ENCODE assay signal across 18 cellular contexts in the genomic region with DNA sequence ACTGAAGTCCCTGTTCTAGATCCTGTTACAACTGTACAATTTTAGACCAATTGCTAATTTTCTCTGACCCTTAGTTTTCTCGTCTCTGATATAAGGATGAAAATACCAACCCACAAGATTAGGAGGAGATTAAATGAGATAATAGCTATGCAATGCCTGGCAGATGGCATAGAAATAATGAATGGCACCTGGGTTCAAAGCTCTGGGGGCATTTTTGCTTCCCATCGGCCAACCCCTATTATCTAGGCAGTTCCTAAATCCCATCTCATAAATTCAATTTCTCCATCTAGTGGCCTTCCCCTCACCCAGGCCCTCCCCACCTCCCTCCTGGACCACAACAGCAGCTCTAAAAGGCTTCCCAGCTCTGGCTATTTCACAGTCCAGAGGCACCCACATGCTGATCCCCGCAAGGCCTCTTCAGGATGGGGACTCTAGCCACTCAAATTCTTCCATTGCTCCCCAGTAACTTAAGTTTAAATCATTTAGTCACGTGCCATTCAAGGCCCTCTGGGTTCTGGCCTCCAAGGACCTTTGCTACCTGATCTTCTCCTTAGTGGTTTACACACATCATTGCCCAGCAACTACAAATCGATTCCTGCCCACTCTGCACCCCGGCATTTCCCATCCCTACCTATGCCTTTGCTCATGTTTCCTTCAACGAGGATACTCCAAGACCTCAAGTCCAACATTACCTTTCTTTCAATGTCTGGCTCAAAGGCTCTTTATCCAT.
DNase-seq lines count a peak whose midpoint lies in the region; ATAC-seq, FAIRE-seq and TF ChIP-seq lines count a peak whose summit lies in the region.
"Had no signal": no experiment of that assay in that cellular context is flagged by ENCODE, and none has a peak within 500 bp of the region (broad histone marks: within the 10 kb centered on the region; RNA-seq: fewer than 3 reads in every experiment).

No MANE protein-coding gene starts in this region.

- peaks cover 60% of the 10 kb centered on the region; the same call in 1 of the 2 replicates for H3K36me3 ChIP-seq in Karpas-422 (ENCODE audit: insufficient read depth, low read length)
- no peaks in the 10 kb centered on the region for H3K36me3 ChIP-seq in breast epithelium

- FAIRE-seq in D721Med (lab: Jason Lieb, UNC) = no peak
- FAIRE-seq: H54, TTC549 had no signal

- TF ChIP-seq POLR2A in breast epithelium (IDR thresholded peaks at IDR 0.05) = no peak

- no peak for TF ChIP-seq CTCF in breast epithelium (IDR thresholded peaks at IDR 0.05)
- no peak for TF ChIP-seq CTCF in D721Med (IDR thresholded peaks at IDR 0.05; ENCODE audit: insufficient read depth, missing control alignments)

- no peak overlapping the region for H3K4me3 ChIP-seq in Karpas-422 (ENCODE audit: low read length)
- no peak overlapping the region for H3K4me3 ChIP-seq in breast epithelium

- H3K36me3 Mint-ChIP-seq in activated T-cell treated with anti-CD3 and anti-CD28 coated beads, Interleukin-2, amount 50 U/mL, for 4 hours (ENCODE audit: insufficient read depth) = peaks cover 79% of the 10 kb centered on the region
- no peaks in the 10 kb centered on the region for H3K36me3 Mint-ChIP-seq in stimulated activated effector memory CD8-positive, alpha-beta T cell treated with anti-CD3 and anti-CD28 coated beads, Interleukin-12 subunit alpha, Interleukin-12 subunit beta, amount 100 ng/mL, for 72 hours

- H3K4me1 Mint-ChIP-seq in activated T-cell treated with anti-CD3 and anti-CD28 coated beads, Interleukin-2, amount 50 U/mL, for 4 hours (ENCODE audit: low read depth) = peaks cover 91% of the 10 kb centered on the region
- H3K4me1 Mint-ChIP-seq in stimulated activated effector memory CD8-positive, alpha-beta T cell treated with anti-CD3 and anti-CD28 coated beads, Interleukin-12 subunit alpha, Interleukin-12 subunit beta, amount 100 ng/mL, for 72 hours = peaks cover 96% of the 10 kb centered on the region

- H3K4me1 ChIP-seq in Karpas-422 (ENCODE audit: low read length) (peaks cover 39% of the 10 kb centered on the region), breast epithelium (peaks cover 0 to 6% of the 10 kb centered on the region in 2 donors)

- no peak overlapping the region for H3K9ac ChIP-seq in Karpas-422 (ENCODE audit: low read length)

- H3K9me3 ChIP-seq in Karpas-422 (ENCODE audit: low read length) = no peaks in the 10 kb centered on the region
- no peaks in the 10 kb centered on the region for H3K9me3 ChIP-seq in breast epithelium

- H3K9me2 ChIP-seq in Karpas-422 (replicated peaks; ENCODE audit: insufficient read depth, low read length) = no peaks in the 10 kb centered on the region

- H4K20me1 ChIP-seq in Karpas-422 (ENCODE audit: insufficient read depth, low read depth, low read length) = no peaks in the 10 kb centered on the region; the same call in 1 of the 2 replicates

- H3K27me3 Mint-ChIP-seq in activated T-cell treated with anti-CD3 and anti-CD28 coated beads, Interleukin-2, amount 50 U/mL, for 4 hours (ENCODE audit: low read depth) = no peaks in the 10 kb centered on the region

- no peak for DNase-seq in activated T-cell treated with anti-CD3 and anti-CD28 coated beads, Interleukin-2, amount 50 U/mL, for 4 hours
- no peak for DNase-seq in activated T-cell treated with anti-CD3 and anti-CD28 coated beads for 4 hours
- DNase-seq in Karpas-422 = no peak
- no peak for DNase-seq in breast epithelium (ENCODE audit: low spot score in 2 of 2)
- DNase-seq in stimulated activated effector memory CD8-positive, alpha-beta T cell treated with anti-CD3 and anti-CD28 coated beads, Interleukin-12 subunit alpha, Interleukin-12 subunit beta, amount 100 ng/mL, for 72 hours (ENCODE audit: low spot score in 2 of 2) = peak in 1 of 2 donors; percentile 52
- DNase-seq in NCI-H2227 treated with DMSO at 0.1 percent for 48 hours (lab: John Stamatoyannopoulos, UW) = no peak
- DNase-seq in D721Med (ENCODE audit: insufficient read length, low spot score) = no peak
- DNase-seq: activated CD8-positive, alpha-beta memory T cell treated with anti-CD3 and anti-CD28 coated beads, Interleukin-2, amount 50 U/mL, for 48 hours; DMS 273 treated with DMSO at 0.1 percent for 48 hours; NCI-H1105 treated with DMSO at 0.1 percent for 48 hours; nephron progenitor cell; NK-92 treated with Interleukin-12 subunit alpha and Interleukin-12 subunit beta, amount 100 ng/mL, for 24 hours; SHP77 treated with DMSO at 0.1 percent for 48 hours; stimulated activated CD4-positive, alpha-beta T cell treated with anti-CD3 and anti-CD28 coated beads, Interleukin-2, amount 100 ng/mL, for 48 hours had no signal

- H3K9me3 Mint-ChIP-seq in activated T-cell treated with anti-CD3 and anti-CD28 coated beads, Interleukin-2, amount 50 U/mL, for 4 hours = no peaks in the 10 kb centered on the region
- no peaks in the 10 kb centered on the region for H3K9me3 Mint-ChIP-seq in stimulated activated effector memory CD8-positive, alpha-beta T cell treated with anti-CD3 and anti-CD28 coated beads, Interleukin-12 subunit alpha, Interleukin-12 subunit beta, amount 100 ng/mL, for 72 hours
- H3K9me3 Mint-ChIP-seq: nephron progenitor cell had no signal

- no peak overlapping the region for H3K27ac Mint-ChIP-seq in stimulated activated effector memory CD8-positive, alpha-beta T cell treated with anti-CD3 and anti-CD28 coated beads, Interleukin-12 subunit alpha, Interleukin-12 subunit beta, amount 100 ng/mL, for 72 hours
- H3K27ac Mint-ChIP-seq: nephron progenitor cell had no signal

- ATAC-seq in activated T-cell treated with anti-CD3 and anti-CD28 coated beads, Interleukin-2, amount 50 U/mL, for 4 hours = no peak
- ATAC-seq in stimulated activated effector memory CD8-positive, alpha-beta T cell treated with anti-CD3 and anti-CD28 coated beads, Interleukin-12 subunit alpha, Interleukin-12 subunit beta, amount 100 ng/mL, for 72 hours = no peak
- no peak for ATAC-seq in GM19328 (IDR thresholded peaks at IDR 0.05; ENCODE audit: unreplicated experiment)
- ATAC-seq: sciatic nerve had no signal

- H3K27ac ChIP-seq in Karpas-422 (ENCODE audit: low read length) (peak overlapping the region; percentile 41; the same call in 1 of the 2 replicates), breast epithelium (peak overlapping the region; percentile 43 to 44)

- H3K27me3 ChIP-seq in Karpas-422 (ENCODE audit: low read length) (no peaks in the 10 kb centered on the region), breast epithelium (no peaks in the 10 kb centered on the region)

- H3K4me3 Mint-ChIP-seq in activated T-cell treated with anti-CD3 and anti-CD28 coated beads, Interleukin-2, amount 50 U/mL, for 4 hours = peak overlapping the region; percentile 51
- peak overlapping the region; percentile 40 for H3K4me3 Mint-ChIP-seq in stimulated activated effector memory CD8-positive, alpha-beta T cell treated with anti-CD3 and anti-CD28 coated beads, Interleukin-12 subunit alpha, Interleukin-12 subunit beta, amount 100 ng/mL, for 72 hours
- H3K4me3 Mint-ChIP-seq: nephron progenitor cell had no signal

- intact Hi-C loops in breast epithelium (cut with DNase I; ENCODE audit: low total_unique reads) = loop anchor here (5.0 kb wide), 1 partner anchor 534 kb away; no protein-coding TSS in a partner anchor

- H3K4me2 ChIP-seq in Karpas-422 (ENCODE audit: low read depth, low read length, poor library complexity, severe bottlenecking) = no peak overlapping the region

- no peak overlapping the region for H2AFZ ChIP-seq in Karpas-422 (ENCODE audit: low read length)

- peaks cover 100% of the 10 kb centered on the region for H3K79me2 ChIP-seq in Karpas-422 (ENCODE audit: low read length)
